In genomic region chr10:46019170-46019528, GRCh38 we compare ENCODE assay signal across 15 cellular contexts. TPM values are rescaled to one million over a fixed set of nuclear protein-coding genes. Genes with fewer than 3 reads are reported as not detected.
DNase-seq lines count a peak whose midpoint lies in the region; TF ChIP-seq lines count a peak whose summit lies in the region.
"Had no signal": no experiment of that assay in that cellular context is flagged by ENCODE, and none has a peak within 500 bp of the region (broad histone marks: within the 10 kb centered on the region; RNA-seq: fewer than 3 reads in every experiment).

No MANE protein-coding gene starts in this region.

- no peaks in the 10 kb centered on the region for H3K9me3 Mint-ChIP-seq in activated naive CD4-positive, alpha-beta T cell treated with anti-CD3 and anti-CD28 coated beads, Interleukin-2, amount 50 U/mL, for 24 hours
- H3K9me3 Mint-ChIP-seq in endothelial cell (ENCODE audit: unreplicated experiment), result no peaks in the 10 kb centered on the region
- no peaks in the 10 kb centered on the region for H3K9me3 Mint-ChIP-seq in T-helper 2 cell treated with Interferon-gamma antibody and Interleukin-4, amounts not matched to agents 5 μg/mL and 100 μg/mL, for 36 hours

- H3K36me3 ChIP-seq in mesodermal cell (ENCODE audit: control insufficient read depth, insufficient read depth, low read length) (peaks cover 38% of the 10 kb centered on the region), thyroid gland (peaks cover 7 to 8% of the 10 kb centered on the region in 2 donors)

- H3K4me1 ChIP-seq in mesodermal cell (ENCODE audit: control insufficient read depth, insufficient read depth, low read length, poor library complexity, severe bottlenecking) (peaks cover 50% of the 10 kb centered on the region), thyroid gland (peaks cover 40 to 58% of the 10 kb centered on the region in 2 donors)

- no peak overlapping the region for H3K4me3 Mint-ChIP-seq in activated naive CD4-positive, alpha-beta T cell treated with anti-CD3 and anti-CD28 coated beads, Interleukin-2, amount 50 U/mL, for 24 hours
- H3K4me3 Mint-ChIP-seq in endothelial cell (ENCODE audit: unreplicated experiment), result no peak overlapping the region
- no peak overlapping the region for H3K4me3 Mint-ChIP-seq in T-helper 2 cell treated with Interferon-gamma antibody and Interleukin-4, amounts not matched to agents 5 μg/mL and 100 μg/mL, for 36 hours

- peaks cover 3% of the 10 kb centered on the region for H3K36me3 Mint-ChIP-seq in activated naive CD4-positive, alpha-beta T cell treated with anti-CD3 and anti-CD28 coated beads, Interleukin-2, amount 50 U/mL, for 24 hours
- peaks cover 12% of the 10 kb centered on the region for H3K36me3 Mint-ChIP-seq in endothelial cell (ENCODE audit: low read depth, unreplicated experiment)
- peaks cover 30% of the 10 kb centered on the region for H3K36me3 Mint-ChIP-seq in T-helper 2 cell treated with Interferon-gamma antibody and Interleukin-4, amounts not matched to agents 5 μg/mL and 100 μg/mL, for 36 hours (ENCODE audit: low read depth)

- no peak for DNase-seq in activated naive CD4-positive, alpha-beta T cell treated with Interleukin-2 at 50 U/mL for 16 hours
- DNase-seq in endothelial cell (ENCODE audit: low spot score), result no peak
- peak; percentile 85 to 86 for DNase-seq in thyroid gland
- no peak for DNase-seq in DMS79 treated with DMSO at 0.1 percent for 48 hours (lab: John Stamatoyannopoulos, UW)
- no peak for DNase-seq in T-helper 2 cell treated with Interferon-gamma antibody and Interleukin-4, amounts not matched to agents 5 μg/mL and 100 μg/mL, for 36 hours (ENCODE audit: low spot score)
- DNase-seq in NCI-H2227 treated with DMSO at 0.1 percent for 48 hours (lab: John Stamatoyannopoulos, UW), result no peak
- DNase-seq: activated T-cell treated with anti-CD3 and anti-CD28 coated beads for 4 hours, NCI-H1436, NCI-H526 treated with DMSO at 0.1 percent for 48 hours, WERI-Rb-1 had no signal

- intact Hi-C loops in thyroid gland (cut with DNase I), result no loop called here

- H3K9me3 ChIP-seq in mesodermal cell (ENCODE audit: control insufficient read depth, low read length) (no peaks in the 10 kb centered on the region), thyroid gland (no peaks in the 10 kb centered on the region)

- peak in 1 of 2 donors; percentile 21 for TF ChIP-seq POLR2A in thyroid gland (IDR thresholded peaks at IDR 0.05)

- no peak for TF ChIP-seq CTCF in endothelial cell (IDR thresholded peaks at IDR 0.05; ENCODE audit: unreplicated experiment)
- no peak for TF ChIP-seq CTCF in thyroid gland (IDR thresholded peaks at IDR 0.05)

- peak overlapping the region; percentile 91 for H3K27ac Mint-ChIP-seq in activated naive CD4-positive, alpha-beta T cell treated with anti-CD3 and anti-CD28 coated beads, Interleukin-2, amount 50 U/mL, for 24 hours
- peak overlapping the region; percentile 92 for H3K27ac Mint-ChIP-seq in endothelial cell (ENCODE audit: unreplicated experiment)
- no peak overlapping the region for H3K27ac Mint-ChIP-seq in T-helper 2 cell treated with Interferon-gamma antibody and Interleukin-4, amounts not matched to agents 5 μg/mL and 100 μg/mL, for 36 hours

- no peaks in the 10 kb centered on the region for H3K27me3 ChIP-seq in thyroid gland

- peak overlapping the region; percentile 84 for H3K27ac ChIP-seq in mesodermal cell (ENCODE audit: low read depth, low read length, severe bottlenecking)
- peak overlapping the region; percentile 2 to 89 (median 12) for H3K27ac ChIP-seq in thyroid gland
- H3K27ac ChIP-seq: WERI-Rb-1 had no signal

- H3K4me1 Mint-ChIP-seq in activated naive CD4-positive, alpha-beta T cell treated with anti-CD3 and anti-CD28 coated beads, Interleukin-2, amount 50 U/mL, for 24 hours, result peaks cover 75% of the 10 kb centered on the region
- peaks cover 53% of the 10 kb centered on the region for H3K4me1 Mint-ChIP-seq in endothelial cell (ENCODE audit: unreplicated experiment)
- H3K4me1 Mint-ChIP-seq in T-helper 2 cell treated with Interferon-gamma antibody and Interleukin-4, amounts not matched to agents 5 μg/mL and 100 μg/mL, for 36 hours (ENCODE audit: low read depth), result peaks cover 43% of the 10 kb centered on the region

- WGBS in mesodermal cell (ENCODE audit: insufficient coverage in 2 of 2), 2 experiments, result 90 to 95% methylated on average over 3 of the region's 3 CpGs
- WGBS in thyroid gland, 2 donors, result 47 to 61% methylated on average over 3 of the region's 3 CpGs

- no peaks in the 10 kb centered on the region for H3K27me3 Mint-ChIP-seq in activated naive CD4-positive, alpha-beta T cell treated with anti-CD3 and anti-CD28 coated beads, Interleukin-2, amount 50 U/mL, for 24 hours
- H3K27me3 Mint-ChIP-seq in endothelial cell (ENCODE audit: unreplicated experiment), result peaks cover 1% of the 10 kb centered on the region
- no peaks in the 10 kb centered on the region for H3K27me3 Mint-ChIP-seq in T-helper 2 cell treated with Interferon-gamma antibody and Interleukin-4, amounts not matched to agents 5 μg/mL and 100 μg/mL, for 36 hours (ENCODE audit: low read depth)

- no peak overlapping the region for H3K4me3 ChIP-seq in mesodermal cell (ENCODE audit: extremely low read depth, insufficient read depth, low read length, poor library complexity, severe bottlenecking)
- H3K4me3 ChIP-seq in thyroid gland (replicated peaks in 1 of 3), result no peak overlapping the region

RNA-seq across cellular contexts. Expression of gene NCOA4, which starts 11.3 kb away (rescaled TPM):
- total RNA-seq in endothelial cell (ENCODE audit: unreplicated experiment) (191 TPM), thyroid gland (100 to 1,000 TPM; 140 to 189 (median 160) TPM)
- polyA plus RNA-seq in mesodermal cell (2013, experiment 1 of 2), result 119 TPM
- polyA plus RNA-seq in mesodermal cell (2013, experiment 2 of 2), result 124 TPM

RNA-seq across cellular contexts. Expression of gene MSMB, which starts 26.9 kb away (rescaled TPM):
- total RNA-seq in endothelial cell (ENCODE audit: unreplicated experiment) (not detected), thyroid gland (not detected)
- not detected for polyA plus RNA-seq in mesodermal cell (2013, experiment 1 of 2)
- polyA plus RNA-seq in mesodermal cell (2013, experiment 2 of 2), result not detected
- total RNA-seq: H1, HT1080, myocyte had no signal
- polyA plus RNA-seq: H1 had no signal

RNA-seq across cellular contexts. Expression of gene TIMM23, which starts 46.9 kb away (rescaled TPM):
- 57.9 TPM for total RNA-seq in endothelial cell (ENCODE audit: unreplicated experiment)
- 84.4 TPM for polyA plus RNA-seq in mesodermal cell (2013, experiment 1 of 2)
- 80.4 TPM for polyA plus RNA-seq in mesodermal cell (2013, experiment 2 of 2)
- total RNA-seq in thyroid gland, result 10 to 100 TPM; 68.7 to 85.6 (median 72.1) TPM

Comparison
In these comparisons a context has a peak if more than half of its experiments do, and no peak if none do; other contexts are left out.
1. DNase-seq: peak in thyroid gland (2 of 2); none in activated naive CD4-positive, alpha-beta T cell treated with Interleukin-2 at 50 U/mL for 16 hours (single experiment), endothelial cell (single experiment), DMS79 treated with DMSO at 0.1 percent for 48 hours (single experiment), T-helper 2 cell treated with Interferon-gamma antibody and Interleukin-4, amounts not matched to agents 5 μg/mL and 100 μg/mL, for 36 hours (single experiment) and NCI-H2227 treated with DMSO at 0.1 percent for 48 hours (single experiment).